In genomic region chr21:41509206-41509496, GRCh38 we compare ENCODE assay signal across 27 cellular contexts. TPM values are rescaled to one million over a fixed set of nuclear protein-coding genes. Genes with fewer than 3 reads are reported as not detected.
A peak's percentile ranks its signal among the peaks of the same experiment; 100 is the strongest.
DNase-seq lines count a peak whose midpoint lies in the region; ATAC-seq and TF ChIP-seq lines count a peak whose summit lies in the region.
"Had no signal": no experiment of that assay in that cellular context is flagged by ENCODE, and none has a peak within 500 bp of the region (broad histone marks: within the 10 kb centered on the region; RNA-seq: fewer than 3 reads in every experiment).

No MANE protein-coding gene starts in this region.

- H3K27me3 Mint-ChIP-seq in Calu3 (ENCODE audit: unreplicated experiment) (no peaks in the 10 kb centered on the region), glutamatergic neuron (ENCODE audit: unreplicated experiment) (peaks cover 12% of the 10 kb centered on the region), neural progenitor cell (ENCODE audit: insufficient read depth, low read depth) (peaks cover 51% of the 10 kb centered on the region)

- no peak for TF ChIP-seq CTCF in Calu3 (IDR thresholded peaks at IDR 0.05; ENCODE audit: unreplicated experiment)
- peak in 2 of 6 experiments; percentile 16 to 27 for TF ChIP-seq CTCF in Peyer's patch (IDR thresholded peaks at IDR 0.05)
- no peak for TF ChIP-seq CTCF in glutamatergic neuron (IDR thresholded peaks at IDR 0.05; ENCODE audit: partially characterized antibody, unreplicated experiment)
- TF ChIP-seq CTCF in neural progenitor cell (IDR thresholded peaks at IDR 0.05), result no peak

- H3K27ac Mint-ChIP-seq in Calu3 (ENCODE audit: unreplicated experiment) (no peak overlapping the region), glutamatergic neuron (ENCODE audit: unreplicated experiment) (no peak overlapping the region), neural progenitor cell (no peak overlapping the region)
- H3K27ac Mint-ChIP-seq: activated T-cell treated with anti-CD3 and anti-CD28 coated beads, Interleukin-2, amount 50 U/mL, for 24 hours; CD4-positive, alpha-beta memory T cell; stimulated activated naive CD8-positive, alpha-beta T cell treated with anti-CD3 and anti-CD28 coated beads, Interleukin-15, Interleukin-2, amounts not matched to agents 100 ng/mL and 50 ng/mL, for 24 hours; T-helper 1 cell treated with Interleukin-12 subunit alpha and Interleukin-12 subunit beta and Interleukin-4 antibody, amounts not matched to agents 30 μg/mL and 1 μg/mL, for 36 hours had no signal

- H3K4me2 ChIP-seq in neural progenitor cell, result no peak overlapping the region
- H3K4me2 ChIP-seq: KMS-11 had no signal

- intact Hi-C loops in Calu3 (cut with micrococcal nuclease; ENCODE audit: unreplicated experiment), result loop anchor here (10.0 kb wide), 1 partner anchor 56 kb away; no protein-coding TSS in a partner anchor

- H3K4me1 ChIP-seq in Peyer's patch (peaks cover 0 to 23% (median 1%) of the 10 kb centered on the region in 4 donors), neural progenitor cell (peaks cover 6% of the 10 kb centered on the region)
- H3K4me1 ChIP-seq: breast epithelium had no signal

- TSS peak; percentile 30 for BruUV-seq in Calu3 (replicated peaks; lab: Mats Ljungman, UMichigan)

- H3K27me3 ChIP-seq in Peyer's patch (no peaks in the 10 kb centered on the region), neural progenitor cell (peaks cover 52% of the 10 kb centered on the region)

- H3K27ac ChIP-seq in Peyer's patch, result peak overlapping the region in 3 of 4 donors; percentile 76 to 93 (median 91)
- H3K27ac ChIP-seq in neural progenitor cell, result no peak overlapping the region
- H3K27ac ChIP-seq: KMS-11, neutrophil, SK-N-MC, tibial artery had no signal

- H3K4me3 Mint-ChIP-seq in Calu3 (ENCODE audit: low read depth, unreplicated experiment) (peak overlapping the region; percentile 71), glutamatergic neuron (ENCODE audit: unreplicated experiment) (peak overlapping the region; percentile 38), neural progenitor cell (peak overlapping the region; percentile 61)
- H3K4me3 Mint-ChIP-seq: activated T-cell treated with anti-CD3 and anti-CD28 coated beads, Interleukin-2, amount 50 U/mL, for 24 hours; stimulated activated naive CD8-positive, alpha-beta T cell treated with anti-CD3 and anti-CD28 coated beads, Interleukin-15, Interleukin-2, amounts not matched to agents 100 ng/mL and 50 ng/mL, for 24 hours; T-helper 1 cell treated with Interleukin-12 subunit alpha and Interleukin-12 subunit beta and Interleukin-4 antibody, amounts not matched to agents 30 μg/mL and 1 μg/mL, for 36 hours had no signal

- H3K9me3 Mint-ChIP-seq in Calu3 (ENCODE audit: low read depth, unreplicated experiment), result no peaks in the 10 kb centered on the region
- H3K9me3 Mint-ChIP-seq in glutamatergic neuron (ENCODE audit: unreplicated experiment), result no peaks in the 10 kb centered on the region
- H3K9me3 Mint-ChIP-seq in neural progenitor cell, result peaks cover 2% of the 10 kb centered on the region
- H3K9me3 Mint-ChIP-seq: activated T-cell treated with anti-CD3 and anti-CD28 coated beads, Interleukin-2, amount 50 U/mL, for 24 hours; stimulated activated naive CD8-positive, alpha-beta T cell treated with anti-CD3 and anti-CD28 coated beads, Interleukin-15, Interleukin-2, amounts not matched to agents 100 ng/mL and 50 ng/mL, for 24 hours; T-helper 1 cell treated with Interleukin-12 subunit alpha and Interleukin-12 subunit beta and Interleukin-4 antibody, amounts not matched to agents 30 μg/mL and 1 μg/mL, for 36 hours had no signal

- CTCF ChIA-PET in Calu3 (lab: Charles Lee), result no interaction called here

- peaks cover 7% of the 10 kb centered on the region for H4K20me1 ChIP-seq in neural progenitor cell (ENCODE audit: low read depth)

- no peak overlapping the region for H2AFZ ChIP-seq in neural progenitor cell (replicated peaks)

- H3K4me3 ChIP-seq in Peyer's patch, result peak overlapping the region in 2 of 4 donors; percentile 76 to 78
- no peak overlapping the region for H3K4me3 ChIP-seq in neural progenitor cell
- H3K4me3 ChIP-seq: lung, SK-N-MC, tibial artery had no signal

- TF ChIP-seq POLR2A in Peyer's patch (IDR thresholded peaks at IDR 0.05), result no peak

- H3K36me3 Mint-ChIP-seq in Calu3 (ENCODE audit: insufficient read depth, unreplicated experiment), result peaks cover 7% of the 10 kb centered on the region
- H3K36me3 Mint-ChIP-seq in glutamatergic neuron (ENCODE audit: unreplicated experiment), result no peaks in the 10 kb centered on the region
- no peaks in the 10 kb centered on the region for H3K36me3 Mint-ChIP-seq in neural progenitor cell
- H3K36me3 Mint-ChIP-seq: CD4-positive, alpha-beta memory T cell had no signal

- DNase-seq in Calu3 (no peak), Peyer's patch (peak in 1 of 3 donors; percentile 63), glutamatergic neuron (no peak), neural progenitor cell (ENCODE audit: low spot score) (no peak), midbrain (lab: John Stamatoyannopoulos, UW) (no peak), G401 (ENCODE audit: low spot score) (no peak), NCI-H510A (lab: John Stamatoyannopoulos, UW) (no peak)
- DNase-seq: activated CD4-positive, alpha-beta T cell treated with anti-CD3 and anti-CD28 coated beads for 4 hours; activated naive CD4-positive, alpha-beta T cell; activated T-cell treated with anti-CD3 and anti-CD28 coated beads, Interleukin-2, amount 50 U/mL, for 24 hours; CD4-positive, alpha-beta memory T cell; effector CD8-positive, alpha-beta T cell; erythroblast; NCI-H1436; NCI-H774; tibial artery had no signal

- H3K79me2 ChIP-seq in neural progenitor cell (ENCODE audit: low read depth), result no peaks in the 10 kb centered on the region

- H3K9me3 ChIP-seq in Peyer's patch (no peaks in the 10 kb centered on the region), neural progenitor cell (ENCODE audit: low read depth) (no peaks in the 10 kb centered on the region)
- H3K9me3 ChIP-seq: breast epithelium, neutrophil, tibial artery had no signal

- H3K36me3 ChIP-seq in Peyer's patch (peaks cover 0 to 10% (median 0%) of the 10 kb centered on the region in 3 donors), neural progenitor cell (no peaks in the 10 kb centered on the region)
- H3K36me3 ChIP-seq: breast epithelium, neutrophil, tibial artery had no signal

- peaks cover 5% of the 10 kb centered on the region for H3F3A ChIP-seq in neural progenitor cell (ENCODE audit: low read depth)

- in situ Hi-C loops in G401 (cut with HindIII; ENCODE audit: low sequenced_read_pairs), result no loop called here

- no peak overlapping the region for H3K9ac ChIP-seq in neural progenitor cell
- H3K9ac ChIP-seq: KMS-11 had no signal

- no peak for ATAC-seq in GM21529 (IDR thresholded peaks at IDR 0.05; ENCODE audit: unreplicated experiment)

- H3K4me1 Mint-ChIP-seq in Calu3 (ENCODE audit: low read depth, unreplicated experiment), result no peaks in the 10 kb centered on the region
- peaks cover 4% of the 10 kb centered on the region for H3K4me1 Mint-ChIP-seq in glutamatergic neuron (ENCODE audit: low read depth, unreplicated experiment)
- H3K4me1 Mint-ChIP-seq in neural progenitor cell, result no peaks in the 10 kb centered on the region

RNA-seq across cellular contexts. Expression of gene TMPRSS2, which starts 1.2 kb away (rescaled TPM):
- 13.1 and 15.6 TPM in 2 replicates for total RNA-seq in Calu3 (2022)
- total RNA-seq in Peyer's patch, result 100 to 1,000 TPM in 3 of 4 donors, 10 to 100 TPM in 1; 39.6 to 419 (median 352) TPM
- total RNA-seq in glutamatergic neuron (ENCODE audit: unreplicated experiment), result not detected
- total RNA-seq in neural progenitor cell (ENCODE audit: low replicate concordance), result 0.99 and 1.5 TPM in 2 replicates
- not detected in 2 replicates for total RNA-seq in G401 (2014; rRNA removed; shearing (Covaris generic))
- total RNA-seq: activated CD8-positive, alpha-beta memory T cell treated with anti-CD3 and anti-CD28 coated beads for 36 hours; CD4-positive, alpha-beta memory T cell; HT1080; skeletal muscle tissue had no signal
